Comparison of ENCODE assay signal across 8 cellular contexts in the genomic region with DNA sequence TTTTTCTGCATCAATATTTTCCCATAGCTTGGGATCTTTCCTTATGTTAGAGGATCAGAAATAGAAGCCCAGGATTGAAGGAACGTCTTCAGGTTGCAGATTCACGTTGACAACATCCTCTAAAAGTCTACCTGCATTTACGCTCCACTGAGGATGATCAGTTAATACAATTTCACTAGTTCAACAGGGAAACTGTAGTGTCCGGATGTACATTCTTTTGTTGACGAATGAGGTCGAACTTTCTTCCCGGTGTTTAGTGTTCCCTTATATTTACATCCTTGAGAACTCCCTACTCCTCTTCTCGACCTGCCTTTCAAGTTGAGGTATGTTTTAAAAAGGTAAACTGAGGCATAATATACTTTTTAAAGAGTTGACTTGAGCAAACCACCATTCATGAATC.
"Had no signal": no experiment of that assay in that cellular context is flagged by ENCODE, and none has a peak within 500 bp of the region (broad histone marks: within the 10 kb centered on the region; RNA-seq: fewer than 3 reads in every experiment).

No MANE protein-coding gene starts in this region.

- H3K4me3 ChIP-seq: breast epithelium, ovary, tibial nerve, vagina had no signal

- H3K9me3 ChIP-seq: breast epithelium, ovary, tibial nerve, vagina had no signal

- H3K4me1 ChIP-seq: breast epithelium, tibial nerve had no signal

- H3K36me3 ChIP-seq: breast epithelium, ovary, tibial nerve, vagina had no signal

- H3K9me3 Mint-ChIP-seq: activated naive CD4-positive, alpha-beta T cell treated with anti-CD3 and anti-CD28 coated beads, Interleukin-2, amount 50 U/mL, for 72 hours had no signal

- H3K27me3 ChIP-seq: ovary, tibial nerve, vagina had no signal

- DNase-seq: anterior cingulate cortex, hippocampal formation, kidney glomerular epithelial cell, ovary had no signal

- H3K27ac ChIP-seq: breast epithelium, ovary, tibial nerve had no signal
